ENCODE assay signal across 8 cellular contexts in the genomic region with DNA sequence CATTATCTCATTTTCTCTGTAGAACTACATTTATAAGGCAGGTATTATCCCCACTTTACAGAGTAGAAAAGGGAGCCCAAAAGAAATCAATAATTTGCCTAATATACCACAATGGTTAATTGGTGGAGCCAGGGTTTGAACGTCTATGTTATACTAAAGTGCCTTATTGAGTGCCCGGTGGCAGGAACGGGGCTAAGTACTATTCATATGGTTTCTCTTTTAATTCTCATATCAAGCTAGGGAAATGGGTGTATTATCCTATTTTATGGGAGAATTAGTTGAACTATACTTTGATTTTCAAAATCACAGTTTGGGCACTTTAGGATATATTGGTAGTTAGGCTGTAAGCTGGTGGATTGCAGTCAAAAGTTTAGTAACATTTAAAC. TPM values are rescaled to one million over a fixed set of nuclear protein-coding genes. Genes with fewer than 3 reads are reported as not detected.
DNase-seq lines count a peak whose midpoint lies in the region; ATAC-seq lines count a peak whose summit lies in the region.

No MANE protein-coding gene starts in this region.

- H3K27ac Mint-ChIP-seq in activated CD4-positive, alpha-beta T cell treated with anti-CD3 and anti-CD28 coated beads, Interleukin-2, amount 10 ng/mL, durations not matched to agents 24 days and 14 days, result peak overlapping the region; percentile 97
- H3K27ac Mint-ChIP-seq in activated T-helper 17 cell treated with anti-CD3 and anti-CD28 coated beads, Interleukin-2, amount 50 U/mL, for 72 hours, result peak overlapping the region; percentile 95

- H3K4me1 Mint-ChIP-seq in activated CD4-positive, alpha-beta T cell treated with anti-CD3 and anti-CD28 coated beads, Interleukin-2, amount 10 ng/mL, durations not matched to agents 24 days and 14 days, result peaks cover 33% of the 10 kb centered on the region
- H3K4me1 Mint-ChIP-seq in activated T-helper 17 cell treated with anti-CD3 and anti-CD28 coated beads, Interleukin-2, amount 50 U/mL, for 72 hours, result peaks cover 21% of the 10 kb centered on the region

- H3K36me3 Mint-ChIP-seq in activated CD4-positive, alpha-beta T cell treated with anti-CD3 and anti-CD28 coated beads, Interleukin-2, amount 10 ng/mL, durations not matched to agents 24 days and 14 days (ENCODE audit: low read depth), result peaks cover 27% of the 10 kb centered on the region
- peaks cover 55% of the 10 kb centered on the region for H3K36me3 Mint-ChIP-seq in activated T-helper 17 cell treated with anti-CD3 and anti-CD28 coated beads, Interleukin-2, amount 50 U/mL, for 72 hours (ENCODE audit: low read depth)

- H3K9me3 Mint-ChIP-seq in activated CD4-positive, alpha-beta T cell treated with anti-CD3 and anti-CD28 coated beads, Interleukin-2, amount 10 ng/mL, durations not matched to agents 24 days and 14 days, result no peaks in the 10 kb centered on the region
- H3K9me3 Mint-ChIP-seq in activated T-helper 17 cell treated with anti-CD3 and anti-CD28 coated beads, Interleukin-2, amount 50 U/mL, for 72 hours, result no peaks in the 10 kb centered on the region

- H3K36me3 ChIP-seq in iPS-18a (ENCODE audit: control insufficient read depth, low read depth, low read length), result peaks cover 16% of the 10 kb centered on the region

- H3K9ac ChIP-seq in iPS-18a (ENCODE audit: low read length), result no peak overlapping the region

- H3K4me1 ChIP-seq in iPS-18a (ENCODE audit: control insufficient read depth, low read depth, low read length), result no peaks in the 10 kb centered on the region

- no peak overlapping the region for H3K27ac ChIP-seq in iPS-18a (ENCODE audit: low read length)
- H3K27ac ChIP-seq in substantia nigra (ENCODE audit: low read depth, low read length, poor library complexity, severe bottlenecking), result peak overlapping the region; percentile 82

- peak overlapping the region; percentile 94 for H3K4me3 ChIP-seq in iPS-18a (ENCODE audit: low read length)

- peak; percentile 52 for DNase-seq in activated CD4-positive, alpha-beta T cell treated with anti-CD3 and anti-CD28 coated beads, Interleukin-2, amount 10 ng/mL, durations not matched to agents 24 days and 14 days
- no peak for DNase-seq in activated CD4-positive, alpha-beta T cell treated with anti-CD3 and anti-CD28 coated beads for 4 hours
- no peak for DNase-seq in substantia nigra (lab: John Stamatoyannopoulos, UW)
- DNase-seq in stimulated activated CD4-positive, alpha-beta T cell treated with anti-CD3 and anti-CD28 coated beads, Interleukin-15, amount 100 ng/mL, for 24 hours, result no peak
- no peak for DNase-seq in kidney glomerular epithelial cell (lab: John Stamatoyannopoulos, UW)

- H3K9me3 ChIP-seq in iPS-18a (ENCODE audit: control insufficient read depth, low read depth, low read length), result no peaks in the 10 kb centered on the region

- H3K27me3 ChIP-seq in iPS-18a (ENCODE audit: control insufficient read depth, insufficient read depth, low read length), result no peaks in the 10 kb centered on the region

- H3K27me3 Mint-ChIP-seq in activated CD4-positive, alpha-beta T cell treated with anti-CD3 and anti-CD28 coated beads, Interleukin-2, amount 10 ng/mL, durations not matched to agents 24 days and 14 days, result no peaks in the 10 kb centered on the region
- H3K27me3 Mint-ChIP-seq in activated T-helper 17 cell treated with anti-CD3 and anti-CD28 coated beads, Interleukin-2, amount 50 U/mL, for 72 hours, result no peaks in the 10 kb centered on the region

- intact Hi-C loops in activated CD4-positive, alpha-beta T cell treated with anti-CD3 and anti-CD28 coated beads, Interleukin-2, amount 10 ng/mL, durations not matched to agents 24 days and 14 days (cut with micrococcal nuclease), result loop anchor here (2.0 kb wide), 1 partner anchor 151 kb away; a partner anchor contains a TSS

- no peak for ATAC-seq in activated T-helper 17 cell treated with anti-CD3 and anti-CD28 coated beads, Interleukin-2, amount 50 U/mL, for 72 hours (replicated peaks)
- ATAC-seq in HG02852 (IDR thresholded peaks at IDR 0.05; ENCODE audit: unreplicated experiment), result no peak

- H3K4me3 Mint-ChIP-seq in activated CD4-positive, alpha-beta T cell treated with anti-CD3 and anti-CD28 coated beads, Interleukin-2, amount 10 ng/mL, durations not matched to agents 24 days and 14 days, result peak overlapping the region; percentile 95
- peak overlapping the region; percentile 97 for H3K4me3 Mint-ChIP-seq in activated T-helper 17 cell treated with anti-CD3 and anti-CD28 coated beads, Interleukin-2, amount 50 U/mL, for 72 hours

RNA-seq across cellular contexts. Expression of a gene that starts 1.5 kb away (rescaled TPM):
- 20.3 and 22.8 TPM in 2 replicates for total RNA-seq in activated CD4-positive, alpha-beta T cell treated with anti-CD3 and anti-CD28 coated beads, Interleukin-2, amount 10 ng/mL, durations not matched to agents 24 days and 14 days
- total RNA-seq in activated T-helper 17 cell treated with anti-CD3 and anti-CD28 coated beads, Interleukin-2, amount 50 U/mL, for 72 hours, result 10 to 100 TPM; 16.9 to 19.0 TPM

RNA-seq across cellular contexts. Expression of a gene that starts 39.4 kb away (rescaled TPM):
- total RNA-seq in activated CD4-positive, alpha-beta T cell treated with anti-CD3 and anti-CD28 coated beads, Interleukin-2, amount 10 ng/mL, durations not matched to agents 24 days and 14 days, result 1,569 and 1,570 TPM in 2 replicates
- total RNA-seq in activated T-helper 17 cell treated with anti-CD3 and anti-CD28 coated beads, Interleukin-2, amount 50 U/mL, for 72 hours, result 1,000 to 10,000 TPM; 1,391 to 1,542 TPM

RNA-seq across cellular contexts. Expression of a gene that starts 49.0 kb away (rescaled TPM):
- total RNA-seq in activated CD4-positive, alpha-beta T cell treated with anti-CD3 and anti-CD28 coated beads, Interleukin-2, amount 10 ng/mL, durations not matched to agents 24 days and 14 days, result 29.0 and 30.2 TPM in 2 replicates
- 10 to 100 TPM; 30.0 to 33.5 TPM for total RNA-seq in activated T-helper 17 cell treated with anti-CD3 and anti-CD28 coated beads, Interleukin-2, amount 50 U/mL, for 72 hours

RNA-seq across cellular contexts. Expression of a gene that starts 53.1 kb away (rescaled TPM):
- total RNA-seq in activated CD4-positive, alpha-beta T cell treated with anti-CD3 and anti-CD28 coated beads, Interleukin-2, amount 10 ng/mL, durations not matched to agents 24 days and 14 days, result 17.2 and 18.2 TPM in 2 replicates
- total RNA-seq in activated T-helper 17 cell treated with anti-CD3 and anti-CD28 coated beads, Interleukin-2, amount 50 U/mL, for 72 hours, result 10 to 100 TPM; 13.9 to 21.3 TPM
